1 cellular context compared by ENCODE assay signal in the genomic region with DNA sequence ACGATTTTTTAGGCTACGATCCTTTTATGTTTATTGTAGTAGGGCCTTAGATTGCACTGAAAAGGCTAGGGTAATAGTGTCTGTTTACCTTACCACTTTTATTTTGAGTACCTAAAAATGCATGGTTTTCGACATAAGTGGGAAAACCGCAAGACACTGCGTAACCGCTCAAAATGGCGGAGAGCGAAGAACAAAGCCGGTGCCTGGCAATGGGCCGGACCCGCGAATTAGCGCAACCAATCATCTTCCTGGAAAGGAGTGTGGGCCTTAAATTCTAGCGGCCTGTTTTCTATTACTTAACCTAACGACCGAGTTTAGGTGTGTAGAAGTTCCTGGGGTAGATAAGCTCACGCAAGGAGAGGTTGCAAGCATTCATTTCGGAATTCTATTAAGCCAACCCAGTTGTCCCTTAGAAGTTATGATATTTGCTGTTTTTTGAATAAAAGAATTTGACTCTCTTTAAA.
TF ChIP-seq lines count a peak whose summit lies in the region.

No MANE protein-coding gene starts in this region.

TF ChIP-seq in HepG2, 621 proteins besides CTCF, POLR2A, EP300 and RAD21 (continued from another document):
- TF ChIP-seq SAP130 (CRISPR knock-in tag; IDR thresholded peaks at IDR 0.05; ENCODE audit: low read depth): peak; percentile 61; the same call in 1 of the 2 replicates
- TF ChIP-seq ZSCAN21 (CRISPR knock-in tag; IDR thresholded peaks at IDR 0.05; ENCODE audit: borderline replicate concordance): 0 out of 2 replicates have a peak, but pooled peaks have one; percentile 4
- TF ChIP-seq MYNN (CRISPR knock-in tag; IDR thresholded peaks at IDR 0.05; ENCODE audit: low read depth): 0 out of 2 replicates have a peak, but pooled peaks have one; percentile 10
- 0 out of 2 replicates have a peak, but pooled peaks have one; percentile 20 for TF ChIP-seq ZMYM4 (CRISPR knock-in tag; IDR thresholded peaks at IDR 0.05)
- no peak for TF ChIP-seq SMAD3 (CRISPR knock-in tag; IDR thresholded peaks at IDR 0.05)
- peak; percentile 52 for TF ChIP-seq RBM22 (optimal IDR thresholded peaks at IDR 0.05; ENCODE audit: low read length)
- 0 out of 2 replicates have a peak, but pooled peaks have one; percentile 5 for TF ChIP-seq ZNF224 (CRISPR knock-in tag; IDR thresholded peaks at IDR 0.05)
- TF ChIP-seq SOX13 (IDR thresholded peaks at IDR 0.05): no peak
- TF ChIP-seq SOX13 (CRISPR knock-in tag; conservative IDR thresholded peaks at IDR 0.05 in 1 of 2, IDR thresholded peaks at IDR 0.05 in 1 of 2): peak in 1 of 2 experiments; percentile 51; a peak in 2 of 4 replicates
- peak; percentile 57; the same call in 1 of the 2 replicates for TF ChIP-seq RBFOX2 (IDR thresholded peaks at IDR 0.05; ENCODE audit: low read depth, low read length)
- 0 out of 2 replicates have a peak, but pooled peaks have one; percentile 8 for TF ChIP-seq BRCA1 (CRISPR knock-in tag; IDR thresholded peaks at IDR 0.05)
- 0 out of 2 replicates have a peak, but pooled peaks have one; percentile 22 for TF ChIP-seq SIN3A (IDR thresholded peaks at IDR 0.05; ENCODE audit: borderline replicate concordance, low read depth, low read length)
- TF ChIP-seq NR2F1 (CRISPR knock-in tag; IDR thresholded peaks at IDR 0.05): 0 out of 4 replicates have a peak, but pooled peaks of 1 of the 2 experiments have one; percentile 32
- peak; percentile 52; the same call in 1 of the 2 replicates for TF ChIP-seq ZFX (CRISPR knock-in tag; IDR thresholded peaks at IDR 0.05; ENCODE audit: low read depth)
- TF ChIP-seq DRAP1 (CRISPR knock-in tag; IDR thresholded peaks at IDR 0.05): peak; percentile 25; the same call in 1 of the 2 replicates
- 0 out of 2 replicates have a peak, but pooled peaks have one; percentile 4 for TF ChIP-seq ZNF274 (CRISPR knock-in tag; IDR thresholded peaks at IDR 0.05)
- no peak for TF ChIP-seq ZNF460 (CRISPR knock-in tag; IDR thresholded peaks at IDR 0.05; ENCODE audit: borderline replicate concordance)
- peak; percentile 84 for TF ChIP-seq HOXA3 (CRISPR knock-in tag; IDR thresholded peaks at IDR 0.05)
- peak; percentile 93 for TF ChIP-seq YY1 (IDR thresholded peaks at IDR 0.05; ENCODE audit: insufficient read depth, insufficient replicate concordance, low read depth, low read length)
- TF ChIP-seq NFYB (CRISPR knock-in tag; IDR thresholded peaks at IDR 0.05): peak; percentile 70
- peak; percentile 13; the same call in 1 of the 2 replicates for TF ChIP-seq PATZ1 (CRISPR knock-in tag; IDR thresholded peaks at IDR 0.05)
- no peak for TF ChIP-seq MEIS1 (CRISPR knock-in tag; IDR thresholded peaks at IDR 0.05; ENCODE audit: borderline replicate concordance)
- peak; percentile 71; the same call in 1 of the 2 replicates for TF ChIP-seq CBFB (CRISPR knock-in tag; IDR thresholded peaks at IDR 0.05)
- peak; percentile 61 for TF ChIP-seq POLR2G (IDR thresholded peaks at IDR 0.05; ENCODE audit: low read depth, low read length)
- no peak for TF ChIP-seq CC2D1A (CRISPR knock-in tag; IDR thresholded peaks at IDR 0.05)
- TF ChIP-seq PHF20 (CRISPR knock-in tag; IDR thresholded peaks at IDR 0.05): no peak
- peak; percentile 74 for TF ChIP-seq IRF2 (CRISPR knock-in tag; IDR thresholded peaks at IDR 0.05)
- TF ChIP-seq, protein P1, sequence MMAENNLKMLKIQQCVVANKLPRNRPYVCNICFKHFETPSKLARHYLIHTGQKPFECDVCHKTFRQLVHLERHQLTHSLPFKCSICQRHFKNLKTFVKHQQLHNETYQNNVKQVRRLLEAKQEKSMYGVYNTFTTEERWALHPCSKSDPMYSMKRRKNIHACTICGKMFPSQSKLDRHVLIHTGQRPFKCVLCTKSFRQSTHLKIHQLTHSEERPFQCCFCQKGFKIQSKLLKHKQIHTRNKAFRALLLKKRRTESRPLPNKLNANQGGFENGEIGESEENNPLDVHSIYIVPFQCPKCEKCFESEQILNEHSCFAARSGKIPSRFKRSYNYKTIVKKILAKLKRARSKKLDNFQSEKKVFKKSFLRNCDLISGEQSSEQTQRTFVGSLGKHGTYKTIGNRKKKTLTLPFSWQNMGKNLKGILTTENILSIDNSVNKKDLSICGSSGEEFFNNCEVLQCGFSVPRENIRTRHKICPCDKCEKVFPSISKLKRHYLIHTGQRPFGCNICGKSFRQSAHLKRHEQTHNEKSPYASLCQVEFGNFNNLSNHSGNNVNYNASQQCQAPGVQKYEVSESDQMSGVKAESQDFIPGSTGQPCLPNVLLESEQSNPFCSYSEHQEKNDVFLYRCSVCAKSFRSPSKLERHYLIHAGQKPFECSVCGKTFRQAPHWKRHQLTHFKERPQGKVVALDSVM (CRISPR knock-in tag; IDR thresholded peaks at IDR 0.05): peak; percentile 5; the same call in 1 of the 2 replicates
- peak; percentile 53; the same call in 1 of the 2 replicates for TF ChIP-seq CEBPB (IDR thresholded peaks at IDR 0.05; ENCODE audit: borderline replicate concordance, low read depth, low read length)
- TF ChIP-seq, protein P2, sequence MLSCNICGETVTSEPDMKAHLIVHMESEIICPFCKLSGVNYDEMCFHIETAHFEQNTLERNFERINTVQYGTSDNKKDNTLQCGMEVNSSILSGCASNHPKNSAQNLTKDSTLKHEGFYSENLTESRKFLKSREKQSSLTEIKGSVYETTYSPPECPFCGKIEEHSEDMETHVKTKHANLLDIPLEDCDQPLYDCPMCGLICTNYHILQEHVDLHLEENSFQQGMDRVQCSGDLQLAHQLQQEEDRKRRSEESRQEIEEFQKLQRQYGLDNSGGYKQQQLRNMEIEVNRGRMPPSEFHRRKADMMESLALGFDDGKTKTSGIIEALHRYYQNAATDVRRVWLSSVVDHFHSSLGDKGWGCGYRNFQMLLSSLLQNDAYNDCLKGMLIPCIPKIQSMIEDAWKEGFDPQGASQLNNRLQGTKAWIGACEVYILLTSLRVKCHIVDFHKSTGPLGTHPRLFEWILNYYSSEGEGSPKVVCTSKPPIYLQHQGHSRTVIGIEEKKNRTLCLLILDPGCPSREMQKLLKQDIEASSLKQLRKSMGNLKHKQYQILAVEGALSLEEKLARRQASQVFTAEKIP (CRISPR knock-in tag; IDR thresholded peaks at IDR 0.05; ENCODE audit: borderline replicate concordance): no peak
- TF ChIP-seq, protein P3, sequence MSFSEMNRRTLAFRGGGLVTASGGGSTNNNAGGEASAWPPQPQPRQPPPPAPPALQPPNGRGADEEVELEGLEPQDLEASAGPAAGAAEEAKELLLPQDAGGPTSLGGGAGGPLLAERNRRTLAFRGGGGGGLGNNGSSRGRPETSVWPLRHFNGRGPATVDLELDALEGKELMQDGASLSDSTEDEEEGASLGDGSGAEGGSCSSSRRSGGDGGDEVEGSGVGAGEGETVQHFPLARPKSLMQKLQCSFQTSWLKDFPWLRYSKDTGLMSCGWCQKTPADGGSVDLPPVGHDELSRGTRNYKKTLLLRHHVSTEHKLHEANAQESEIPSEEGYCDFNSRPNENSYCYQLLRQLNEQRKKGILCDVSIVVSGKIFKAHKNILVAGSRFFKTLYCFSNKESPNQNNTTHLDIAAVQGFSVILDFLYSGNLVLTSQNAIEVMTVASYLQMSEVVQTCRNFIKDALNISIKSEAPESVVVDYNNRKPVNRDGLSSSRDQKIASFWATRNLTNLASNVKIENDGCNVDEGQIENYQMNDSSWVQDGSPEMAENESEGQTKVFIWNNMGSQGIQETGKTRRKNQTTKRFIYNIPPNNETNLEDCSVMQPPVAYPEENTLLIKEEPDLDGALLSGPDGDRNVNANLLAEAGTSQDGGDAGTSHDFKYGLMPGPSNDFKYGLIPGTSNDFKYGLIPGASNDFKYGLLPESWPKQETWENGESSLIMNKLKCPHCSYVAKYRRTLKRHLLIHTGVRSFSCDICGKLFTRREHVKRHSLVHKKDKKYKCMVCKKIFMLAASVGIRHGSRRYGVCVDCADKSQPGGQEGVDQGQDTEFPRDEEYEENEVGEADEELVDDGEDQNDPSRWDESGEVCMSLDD (CRISPR knock-in tag; IDR thresholded peaks at IDR 0.05; ENCODE audit: borderline replicate concordance): no peak
- TF ChIP-seq TP53 (CRISPR knock-in tag; conservative IDR thresholded peaks at IDR 0.05): peak; percentile 74; the same call in 1 of the 2 replicates
- TF ChIP-seq ZNF776 (CRISPR knock-in tag; IDR thresholded peaks at IDR 0.05): no peak
TF ChIP-seq in HepG2: peak in this region for 50.
